ENCODE assay signal across 1 cellular context in the genomic region with DNA sequence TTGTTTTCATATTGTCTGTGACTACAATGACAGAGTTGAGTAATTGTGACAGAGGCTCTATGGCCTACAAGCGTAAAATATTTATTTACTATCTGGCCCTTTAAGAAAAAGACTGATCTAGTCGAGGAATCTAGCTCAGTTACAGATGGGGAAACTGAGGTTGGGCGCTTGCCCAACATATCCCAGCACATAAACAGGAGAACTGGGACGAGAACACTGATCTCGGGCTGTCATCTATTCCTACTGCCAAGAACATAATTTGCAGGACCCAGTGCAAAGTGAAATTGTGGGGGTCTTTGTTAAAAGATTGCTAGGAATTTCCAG.
TF ChIP-seq lines count a peak whose summit lies in the region.

No MANE protein-coding gene starts in this region.

TF ChIP-seq in GM23338, 12 proteins besides CTCF, POLR2A, EP300 and RAD21 (continued from another document):
- no peak for TF ChIP-seq ZNF462 (CRISPR knock-in tag; IDR thresholded peaks at IDR 0.05)
- no peak for TF ChIP-seq ZNF114 (CRISPR knock-in tag; IDR thresholded peaks at IDR 0.05)
- TF ChIP-seq POLR2AphosphoS5 (IDR thresholded peaks at IDR 0.05; ENCODE audit: low read depth): no peak
- TF ChIP-seq, protein P1, sequence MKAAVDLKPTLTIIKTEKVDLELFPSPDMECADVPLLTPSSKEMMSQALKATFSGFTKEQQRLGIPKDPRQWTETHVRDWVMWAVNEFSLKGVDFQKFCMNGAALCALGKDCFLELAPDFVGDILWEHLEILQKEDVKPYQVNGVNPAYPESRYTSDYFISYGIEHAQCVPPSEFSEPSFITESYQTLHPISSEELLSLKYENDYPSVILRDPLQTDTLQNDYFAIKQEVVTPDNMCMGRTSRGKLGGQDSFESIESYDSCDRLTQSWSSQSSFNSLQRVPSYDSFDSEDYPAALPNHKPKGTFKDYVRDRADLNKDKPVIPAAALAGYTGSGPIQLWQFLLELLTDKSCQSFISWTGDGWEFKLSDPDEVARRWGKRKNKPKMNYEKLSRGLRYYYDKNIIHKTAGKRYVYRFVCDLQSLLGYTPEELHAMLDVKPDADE (IDR thresholded peaks at IDR 0.05): no peak
- no peak for TF ChIP-seq EZH2 (IDR thresholded peaks at IDR 0.05; ENCODE audit: low read depth, unreplicated experiment)
